Comparison of ENCODE assay signal across 8 cellular contexts in the genomic region with DNA sequence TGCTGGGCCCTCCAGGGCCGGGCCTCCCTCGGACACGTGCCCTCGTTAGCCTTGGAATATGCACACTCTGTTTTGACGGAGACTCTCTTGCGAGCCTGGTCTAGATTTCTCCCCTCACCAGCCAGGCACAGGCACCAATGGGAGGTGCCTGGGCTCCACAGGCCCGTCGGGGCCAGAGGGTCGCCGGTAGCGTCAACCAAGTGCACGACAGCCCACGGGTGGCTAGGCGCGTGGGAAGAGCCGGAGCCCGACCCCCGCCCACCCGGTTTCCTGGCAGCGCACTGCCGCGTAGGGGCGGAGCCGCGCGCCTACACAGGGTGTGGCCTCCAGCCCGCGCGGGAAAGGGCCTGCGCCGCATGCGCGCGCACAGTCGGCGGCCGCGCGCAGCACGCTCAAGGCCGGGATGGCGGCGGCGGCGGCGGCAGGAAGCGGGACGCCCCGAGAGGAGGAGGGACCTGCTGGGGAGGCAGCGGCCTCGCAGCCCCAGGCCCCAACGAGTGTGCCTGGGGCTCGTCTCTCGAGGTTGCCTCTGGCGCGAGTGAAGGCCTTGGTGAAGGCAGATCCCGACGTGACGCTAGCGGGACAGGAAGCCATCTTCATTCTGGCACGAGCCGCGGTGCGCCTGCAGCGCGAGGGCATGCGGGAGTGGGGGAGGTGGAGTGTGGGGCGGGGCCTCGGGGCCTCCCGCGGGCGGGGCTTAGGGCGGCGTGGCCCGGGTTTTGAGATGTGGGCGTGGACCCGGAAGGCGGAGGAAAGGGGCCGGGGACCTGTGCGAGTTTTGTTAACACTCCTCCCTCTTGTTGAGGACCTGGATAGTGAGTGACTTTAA. TPM values are rescaled to one million over a fixed set of nuclear protein-coding genes. Genes with fewer than 3 reads are reported as not detected.
DNase-seq lines count a peak whose midpoint lies in the region; ATAC-seq and TF ChIP-seq lines count a peak whose summit lies in the region.

A gene with protein sequence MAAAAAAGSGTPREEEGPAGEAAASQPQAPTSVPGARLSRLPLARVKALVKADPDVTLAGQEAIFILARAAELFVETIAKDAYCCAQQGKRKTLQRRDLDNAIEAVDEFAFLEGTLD (plus strand): TSS at position 367 of the 829 bp plus-strand sequence. CDS start 37 bp downstream, at position 404.

- H3K4me3 Mint-ChIP-seq in dendritic cell treated with granulocyte-macrophage colony-stimulating factor and Interleukin-4, amounts not matched to agents 40 ng/mL and 50 ng/mL, for 4 days = peak within 1 kb of the TSS; percentile 68

- DNase-seq in NCI-H748 treated with DMSO at 0.1 percent for 48 hours (lab: John Stamatoyannopoulos, UW) (peak; percentile 43), left lung (peak; percentile 95 to 98)
- peak; percentile 91 to 92 for DNase-seq in activated CD4-positive, alpha-beta T cell treated with anti-CD3 and anti-CD28 coated beads, Interleukin-2, amount 50 U/mL, for 24 hours (ENCODE audit: low read depth in 1 of 2, low spot score in 1 of 2)
- DNase-seq in stimulated activated CD4-positive, alpha-beta T cell treated with anti-CD3 and anti-CD28 coated beads, Interleukin-2, amount 100 ng/mL, for 4 hours (ENCODE audit: low read depth) = peak; percentile 94

- H3K27ac ChIP-seq in C4-2B (peak within 1 kb of the TSS; percentile 84), left lung (peak within 1 kb of the TSS; percentile 91 to 94)

- H3K36me3 ChIP-seq in left lung = peaks cover 0 to 5% of the 10 kb centered on the region in 2 donors

- ATAC-seq in GM19372 (IDR thresholded peaks at IDR 0.05; ENCODE audit: low read depth, unreplicated experiment) = peak; percentile 89
- ATAC-seq in HG03521 (IDR thresholded peaks at IDR 0.05; ENCODE audit: unreplicated experiment) = peak; percentile 90
- ATAC-seq in left lung = peak; percentile 99

- no peaks in the 10 kb centered on the region for H3K9me3 ChIP-seq in left lung

- H3K36me3 Mint-ChIP-seq in dendritic cell treated with granulocyte-macrophage colony-stimulating factor and Interleukin-4, amounts not matched to agents 40 ng/mL and 50 ng/mL, for 4 days (ENCODE audit: low read depth) = peaks cover 78% of the 10 kb centered on the region

- peaks cover 0 to 19% of the 10 kb centered on the region in 2 donors for H3K4me1 ChIP-seq in left lung

- no peaks in the 10 kb centered on the region for H3K27me3 Mint-ChIP-seq in dendritic cell treated with granulocyte-macrophage colony-stimulating factor and Interleukin-4, amounts not matched to agents 40 ng/mL and 50 ng/mL, for 4 days

- H3K4me1 Mint-ChIP-seq in dendritic cell treated with granulocyte-macrophage colony-stimulating factor and Interleukin-4, amounts not matched to agents 40 ng/mL and 50 ng/mL, for 4 days (ENCODE audit: low read depth) = peaks cover 54% of the 10 kb centered on the region

- intact Hi-C loops in dendritic cell treated with granulocyte-macrophage colony-stimulating factor and Interleukin-4, amounts not matched to agents 40 ng/mL and 50 ng/mL, for 4 days (cut with micrococcal nuclease) = no loop called here
- intact Hi-C loops in left lung (cut with DNase I) = no loop called here

- peaks cover 3% of the 10 kb centered on the region for H3K9me3 Mint-ChIP-seq in dendritic cell treated with granulocyte-macrophage colony-stimulating factor and Interleukin-4, amounts not matched to agents 40 ng/mL and 50 ng/mL, for 4 days

- peak within 1 kb of the TSS; percentile 86 for H3K27ac Mint-ChIP-seq in dendritic cell treated with granulocyte-macrophage colony-stimulating factor and Interleukin-4, amounts not matched to agents 40 ng/mL and 50 ng/mL, for 4 days

- H3K27me3 ChIP-seq in left lung = no peaks in the 10 kb centered on the region

- H3K4me3 ChIP-seq in left lung = peak within 1 kb of the TSS; percentile 63 to 69

- TF ChIP-seq CTCF in C4-2B (conservative IDR thresholded peaks at IDR 0.05) (no peak), left lung (IDR thresholded peaks at IDR 0.05) (no peak)

RNA-seq across cellular contexts. Expression of the gene that starts here (rescaled TPM):
- total RNA-seq in left lung = 10 to 100 TPM; 66.9 to 78.0 TPM

Comparison
In these comparisons a context has a peak if more than half of its experiments do, and no peak if none do; other contexts are left out.
1. Peak in every context shown above with its lines: DNase-seq, ATAC-seq, H3K4me3 ChIP-seq and H3K27ac ChIP-seq.
2. DNase-seq: peak in every context shown above with its lines; median percentile 96 in left lung; 94 in stimulated activated CD4-positive, alpha-beta T cell treated with anti-CD3 and anti-CD28 coated beads, Interleukin-2, amount 100 ng/mL, for 4 hours; 92 in activated CD4-positive, alpha-beta T cell treated with anti-CD3 and anti-CD28 coated beads, Interleukin-2, amount 50 U/mL, for 24 hours; 43 in NCI-H748 treated with DMSO at 0.1 percent for 48 hours.